Comparison of ENCODE assay signal across 2 cellular contexts in the genomic region with DNA sequence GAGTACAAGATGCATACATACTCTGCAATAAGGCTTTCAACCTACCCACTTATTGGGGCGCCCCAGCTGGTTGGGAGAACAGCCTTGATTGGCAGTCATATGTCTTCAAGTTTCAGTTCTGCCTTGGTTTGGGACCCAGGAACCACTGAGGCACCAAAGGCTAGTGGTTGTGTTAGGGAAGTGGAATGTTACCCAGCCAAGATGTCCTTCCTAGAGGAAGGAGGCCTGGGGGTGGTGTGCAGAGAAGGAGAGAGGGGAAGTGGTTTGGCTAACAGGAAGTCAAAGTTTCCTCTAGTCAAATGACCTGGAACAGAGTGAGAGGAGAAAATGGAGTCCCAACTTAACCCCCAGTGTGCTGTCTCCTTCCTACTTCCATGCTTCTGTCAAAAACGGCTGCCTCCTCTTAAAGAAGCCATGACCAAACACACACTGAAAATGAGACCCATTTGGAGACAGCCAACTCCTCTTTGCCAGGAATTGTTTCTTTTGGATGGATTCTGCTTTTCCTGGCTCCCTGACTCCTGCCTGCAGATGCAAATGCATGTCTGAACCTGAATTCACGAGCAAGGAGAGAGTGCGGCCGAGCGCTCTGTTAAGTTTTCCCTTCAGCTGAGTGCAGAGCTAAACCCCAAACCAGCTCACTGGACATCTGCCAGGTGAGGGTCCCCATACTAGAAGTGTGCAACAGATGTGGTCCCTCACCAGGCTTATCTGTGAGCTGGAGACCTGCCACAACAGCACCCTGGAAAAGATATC.
A peak's percentile ranks its signal among the peaks of the same experiment; 100 is the strongest.
TF ChIP-seq lines count a peak whose summit lies in the region.

No MANE protein-coding gene starts in this region.

TF ChIP-seq in liver, 16 proteins besides CTCF, POLR2A, EP300 and RAD21:
- TF ChIP-seq, protein P1, sequence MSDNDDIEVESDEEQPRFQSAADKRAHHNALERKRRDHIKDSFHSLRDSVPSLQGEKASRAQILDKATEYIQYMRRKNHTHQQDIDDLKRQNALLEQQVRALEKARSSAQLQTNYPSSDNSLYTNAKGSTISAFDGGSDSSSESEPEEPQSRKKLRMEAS (IDR thresholded peaks at IDR 0.05): peak; percentile 65
- TF ChIP-seq TAF1 (conservative IDR thresholded peaks at IDR 0.05) (no peak), GABPA (IDR thresholded peaks at IDR 0.05 in 1 of 2, conservative IDR thresholded peaks at IDR 0.05 in 1 of 2) (no peak), FOXA1 (IDR thresholded peaks at IDR 0.05) (no peak), YY1 (IDR thresholded peaks at IDR 0.05) (no peak)
- TF ChIP-seq, protein P2, sequence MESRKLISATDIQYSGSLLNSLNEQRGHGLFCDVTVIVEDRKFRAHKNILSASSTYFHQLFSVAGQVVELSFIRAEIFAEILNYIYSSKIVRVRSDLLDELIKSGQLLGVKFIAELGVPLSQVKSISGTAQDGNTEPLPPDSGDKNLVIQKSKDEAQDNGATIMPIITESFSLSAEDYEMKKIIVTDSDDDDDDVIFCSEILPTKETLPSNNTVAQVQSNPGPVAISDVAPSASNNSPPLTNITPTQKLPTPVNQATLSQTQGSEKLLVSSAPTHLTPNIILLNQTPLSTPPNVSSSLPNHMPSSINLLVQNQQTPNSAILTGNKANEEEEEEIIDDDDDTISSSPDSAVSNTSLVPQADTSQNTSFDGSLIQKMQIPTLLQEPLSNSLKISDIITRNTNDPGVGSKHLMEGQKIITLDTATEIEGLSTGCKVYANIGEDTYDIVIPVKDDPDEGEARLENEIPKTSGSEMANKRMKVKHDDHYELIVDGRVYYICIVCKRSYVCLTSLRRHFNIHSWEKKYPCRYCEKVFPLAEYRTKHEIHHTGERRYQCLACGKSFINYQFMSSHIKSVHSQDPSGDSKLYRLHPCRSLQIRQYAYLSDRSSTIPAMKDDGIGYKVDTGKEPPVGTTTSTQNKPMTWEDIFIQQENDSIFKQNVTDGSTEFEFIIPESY (IDR thresholded peaks at IDR 0.05): no peak
- TF ChIP-seq, protein P3, sequence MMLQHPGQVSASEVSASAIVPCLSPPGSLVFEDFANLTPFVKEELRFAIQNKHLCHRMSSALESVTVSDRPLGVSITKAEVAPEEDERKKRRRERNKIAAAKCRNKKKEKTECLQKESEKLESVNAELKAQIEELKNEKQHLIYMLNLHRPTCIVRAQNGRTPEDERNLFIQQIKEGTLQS (IDR thresholded peaks at IDR 0.05): no peak

TF ChIP-seq in HepG2, 621 proteins besides CTCF, POLR2A, EP300 and RAD21 (continued from another document):
- TF ChIP-seq, protein P4, sequence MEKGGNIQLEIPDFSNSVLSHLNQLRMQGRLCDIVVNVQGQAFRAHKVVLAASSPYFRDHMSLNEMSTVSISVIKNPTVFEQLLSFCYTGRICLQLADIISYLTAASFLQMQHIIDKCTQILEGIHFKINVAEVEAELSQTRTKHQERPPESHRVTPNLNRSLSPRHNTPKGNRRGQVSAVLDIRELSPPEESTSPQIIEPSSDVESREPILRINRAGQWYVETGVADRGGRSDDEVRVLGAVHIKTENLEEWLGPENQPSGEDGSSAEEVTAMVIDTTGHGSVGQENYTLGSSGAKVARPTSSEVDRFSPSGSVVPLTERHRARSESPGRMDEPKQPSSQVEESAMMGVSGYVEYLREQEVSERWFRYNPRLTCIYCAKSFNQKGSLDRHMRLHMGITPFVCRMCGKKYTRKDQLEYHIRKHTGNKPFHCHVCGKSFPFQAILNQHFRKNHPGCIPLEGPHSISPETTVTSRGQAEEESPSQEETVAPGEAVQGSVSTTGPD (CRISPR knock-in tag; IDR thresholded peaks at IDR 0.05): no peak
- TF ChIP-seq, protein P5, sequence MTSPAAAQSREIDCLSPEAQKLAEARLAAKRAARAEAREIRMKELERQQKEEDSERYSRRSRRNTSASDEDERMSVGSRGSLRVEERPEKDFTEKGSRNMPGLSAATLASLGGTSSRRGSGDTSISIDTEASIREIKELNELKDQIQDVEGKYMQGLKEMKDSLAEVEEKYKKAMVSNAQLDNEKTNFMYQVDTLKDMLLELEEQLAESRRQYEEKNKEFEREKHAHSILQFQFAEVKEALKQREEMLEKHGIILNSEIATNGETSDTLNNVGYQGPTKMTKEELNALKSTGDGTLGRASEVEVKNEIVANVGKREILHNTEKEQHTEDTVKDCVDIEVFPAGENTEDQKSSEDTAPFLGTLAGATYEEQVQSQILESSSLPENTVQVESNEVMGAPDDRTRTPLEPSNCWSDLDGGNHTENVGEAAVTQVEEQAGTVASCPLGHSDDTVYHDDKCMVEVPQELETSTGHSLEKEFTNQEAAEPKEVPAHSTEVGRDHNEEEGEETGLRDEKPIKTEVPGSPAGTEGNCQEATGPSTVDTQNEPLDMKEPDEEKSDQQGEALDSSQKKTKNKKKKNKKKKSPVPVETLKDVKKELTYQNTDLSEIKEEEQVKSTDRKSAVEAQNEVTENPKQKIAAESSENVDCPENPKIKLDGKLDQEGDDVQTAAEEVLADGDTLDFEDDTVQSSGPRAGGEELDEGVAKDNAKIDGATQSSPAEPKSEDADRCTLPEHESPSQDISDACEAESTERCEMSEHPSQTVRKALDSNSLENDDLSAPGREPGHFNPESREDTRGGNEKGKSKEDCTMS (CRISPR knock-in tag; conservative IDR thresholded peaks at IDR 0.05): no peak
TF ChIP-seq in HepG2: peak in this region for 0.
